Comparison of ENCODE assay signal across 22 cellular contexts in genomic region chr20:54293526-54293925, GRCh38.
DNase-seq lines count a peak whose midpoint lies in the region; TF ChIP-seq lines count a peak whose summit lies in the region.
"Had no signal": no experiment of that assay in that cellular context is flagged by ENCODE, and none has a peak within 500 bp of the region (broad histone marks: within the 10 kb centered on the region; RNA-seq: fewer than 3 reads in every experiment).

No MANE protein-coding gene starts in this region.

- CTCF ChIA-PET in A673 (lab: Charles Lee) = no interaction called here

- no TSS peak for BruUV-seq in A673 (replicated peaks; lab: Mats Ljungman, UMichigan)

- H3K27me3 ChIP-seq in breast epithelium (no peaks in the 10 kb centered on the region), Peyer's patch (no peaks in the 10 kb centered on the region), A673 (replicated peaks; ENCODE audit: insufficient read depth, low read depth, low read length, poor library complexity) (no peaks in the 10 kb centered on the region), WERI-Rb-1 (ENCODE audit: insufficient read depth, low read depth, severe bottlenecking) (peaks cover 50% of the 10 kb centered on the region)
- H3K27me3 ChIP-seq: vagina had no signal

- H3K36me3 ChIP-seq in breast epithelium (no peaks in the 10 kb centered on the region), Peyer's patch (no peaks in the 10 kb centered on the region), A673 (ENCODE audit: insufficient read depth, low read length, poor library complexity, severe bottlenecking) (no peaks in the 10 kb centered on the region), WERI-Rb-1 (no peaks in the 10 kb centered on the region)
- H3K36me3 ChIP-seq: esophagus muscularis mucosa, vagina had no signal

- TF ChIP-seq CTCF in breast epithelium (IDR thresholded peaks at IDR 0.05) (no peak), Peyer's patch (IDR thresholded peaks at IDR 0.05) (no peak), A673 (conservative IDR thresholded peaks at IDR 0.05; ENCODE audit: low read depth, low read length) (no peak), WERI-Rb-1 (IDR thresholded peaks at IDR 0.05; ENCODE audit: low read depth, low read length) (no peak)

- H3K4me3 ChIP-seq in breast epithelium (no peak overlapping the region), Peyer's patch (no peak overlapping the region), A673 (ENCODE audit: low read depth, low read length, poor library complexity, severe bottlenecking) (no peak overlapping the region), WERI-Rb-1 (ENCODE audit: low read depth, low read length) (no peak overlapping the region)
- H3K4me3 ChIP-seq: esophagus muscularis mucosa, vagina had no signal

- TF ChIP-seq POLR2A in breast epithelium (IDR thresholded peaks at IDR 0.05) (no peak), Peyer's patch (IDR thresholded peaks at IDR 0.05) (no peak)

- H3K9me3 ChIP-seq in breast epithelium (no peaks in the 10 kb centered on the region), Peyer's patch (no peaks in the 10 kb centered on the region), A673 (ENCODE audit: low read depth, low read length, poor library complexity, severe bottlenecking) (no peaks in the 10 kb centered on the region), WERI-Rb-1 (ENCODE audit: severe bottlenecking) (no peaks in the 10 kb centered on the region)
- H3K9me3 ChIP-seq: esophagus muscularis mucosa, vagina had no signal

- POLR2A ChIA-PET in A673 (lab: Charles Lee; ENCODE audit: low non-redundant PET) = no interaction called here

- DNase-seq in Caki2 (ENCODE audit: low read depth) (peak; percentile 15), NCI-H69 (lab: John Stamatoyannopoulos, UW) (peak; percentile 1), breast epithelium (ENCODE audit: low spot score in 2 of 2) (no peak), left kidney (ENCODE audit: low read depth, low spot score) (peak; percentile 31), Peyer's patch (no peak), A673 (ENCODE audit: low spot score) (no peak), SW480 (ENCODE audit: low spot score) (no peak), WERI-Rb-1 (no peak)
- DNase-seq: activated CD4-positive, CD25-positive, alpha-beta regulatory T cell treated with anti-CD3 and anti-CD28 coated beads, Interleukin-2, amount 50 U/mL, for 72 hours; activated naive CD4-positive, alpha-beta T cell; activated T-cell treated with anti-CD3 and anti-CD28 coated beads, Interleukin-2, amount 50 U/mL, for 1 hour; amygdala; cerebellar nuclear complex; effector CD4-positive, alpha-beta T cell; head of caudate nucleus; left cardiac atrium; naive thymus-derived CD8-positive, alpha-beta T cell; NCI-H1436; NCI-H526 treated with DMSO at 0.1 percent for 48 hours; T-cell had no signal

- intact Hi-C loops in breast epithelium (cut with DNase I; ENCODE audit: low total_unique reads) = loop anchor here (10.0 kb wide), 1 partner anchor 1531 kb away; no protein-coding TSS in a partner anchor
- intact Hi-C loops in A673 (cut with micrococcal nuclease; ENCODE audit: unreplicated experiment) = no loop called here

- H3K4me1 ChIP-seq in breast epithelium (no peaks in the 10 kb centered on the region), Peyer's patch (no peaks in the 10 kb centered on the region), A673 (ENCODE audit: insufficient read depth, low read length, poor library complexity, severe bottlenecking) (peaks cover 7% of the 10 kb centered on the region)
- H3K4me1 ChIP-seq: vagina had no signal

- H3K27ac ChIP-seq in breast epithelium (peak overlapping the region; percentile 48 to 66), Peyer's patch (no peak overlapping the region), A673 (ENCODE audit: low read depth, low read length, poor library complexity, severe bottlenecking) (no peak overlapping the region), WERI-Rb-1 (no peak overlapping the region)
- H3K27ac ChIP-seq: esophagus muscularis mucosa, vagina had no signal

- in situ Hi-C loops in Caki2 (cut with HindIII; ENCODE audit: low pct_unique_long_range_greater_than_20kb, low sequenced_read_pairs) = no loop called here

Comparison
In these comparisons a context has a peak if more than half of its experiments do, and no peak if none do; other contexts are left out.
1. DNase-seq: peak in Caki2 (single experiment), NCI-H69 (single experiment) and left kidney (single experiment); none in breast epithelium (0 of 2), Peyer's patch (0 of 3), A673 (single experiment), SW480 (single experiment) and WERI-Rb-1 (single experiment).
2. H3K27ac ChIP-seq: peak in breast epithelium (2 of 2); none in Peyer's patch (0 of 4), A673 (single experiment) and WERI-Rb-1 (single experiment).